Comparison of ENCODE assay signal across 22 cellular contexts in the genomic region with DNA sequence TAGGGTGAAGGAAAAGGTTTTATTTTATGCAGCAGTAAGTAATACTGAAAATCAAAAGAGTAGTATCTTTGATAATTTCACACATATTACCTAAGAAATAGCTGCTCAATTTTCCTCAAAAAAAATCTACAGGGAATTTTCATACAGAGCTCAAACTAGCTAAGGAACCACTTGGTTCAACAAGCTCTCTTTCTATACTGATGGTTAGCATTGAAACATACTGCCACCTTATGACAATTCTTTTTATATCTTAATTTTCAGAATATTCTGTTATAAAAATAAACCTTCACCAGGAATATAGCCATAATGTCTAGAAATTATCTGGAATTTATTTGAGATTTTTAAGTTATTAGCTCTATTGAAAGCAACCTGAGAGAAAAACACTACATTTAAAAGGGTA.
DNase-seq lines count a peak whose midpoint lies in the region; ATAC-seq and TF ChIP-seq lines count a peak whose summit lies in the region.
"Had no signal": no experiment of that assay in that cellular context is flagged by ENCODE, and none has a peak within 500 bp of the region (broad histone marks: within the 10 kb centered on the region; RNA-seq: fewer than 3 reads in every experiment).

No MANE protein-coding gene starts in this region.

- H3K27me3 Mint-ChIP-seq in HFFc6 (ENCODE audit: insufficient read depth) (no peaks in the 10 kb centered on the region), Caco-2 (ENCODE audit: insufficient read depth, unreplicated experiment) (no peaks in the 10 kb centered on the region)
- H3K27me3 Mint-ChIP-seq: stimulated activated memory B cell treated with anti-CD40 and anti-IgM and Interleukin-4, amounts not matched to agents 10 μg/mL and 1 μg/mL and 100 μg/mL, for 72 hours had no signal

- TF ChIP-seq POLR2A in uterus (IDR thresholded peaks at IDR 0.05), result no peak

- POLR2A ChIA-PET in Caco-2 (lab: Charles Lee), result no interaction called here

- H3K4me3 ChIP-seq in AG09309 (ENCODE audit: control insufficient read depth, low read depth, low read length) (no peak overlapping the region), uterus (no peak overlapping the region), Caco-2 (ENCODE audit: low read depth, low read length) (no peak overlapping the region)
- H3K4me3 ChIP-seq: SJSA1, thoracic aorta had no signal

- H3K4me3 Mint-ChIP-seq in HFFc6, result no peak overlapping the region
- no peak overlapping the region for H3K4me3 Mint-ChIP-seq in Caco-2 (ENCODE audit: unreplicated experiment)
- H3K4me3 Mint-ChIP-seq: CD8-positive, alpha-beta T cell; immature natural killer cell; nephron progenitor cell; stimulated activated memory B cell treated with anti-CD40 and anti-IgM and Interleukin-4, amounts not matched to agents 10 μg/mL and 1 μg/mL and 100 μg/mL, for 72 hours had no signal

- no TSS peak for BruUV-seq in Caco-2 (replicated peaks; lab: Mats Ljungman, UMichigan)

- DNase-seq in AG09309 (ENCODE audit: low read depth), result no peak
- no peak for DNase-seq in HFFc6
- DNase-seq in fibroblast of peridontal ligament (ENCODE audit: extremely low read depth), result peak; percentile 50
- no peak for DNase-seq in uterus
- DNase-seq in SW480 (ENCODE audit: low spot score), result no peak
- no peak for DNase-seq in Caco-2
- DNase-seq: activated CD4-positive, alpha-beta T cell treated with anti-CD3 and anti-CD28 coated beads, Interleukin-2, amount 50 U/mL, for 4 hours; activated CD8-positive, alpha-beta memory T cell treated with anti-CD3 and anti-CD28 coated beads, Interleukin-2, amount 50 U/mL, for 48 hours; CD8-positive, alpha-beta T cell; central memory CD4-positive, alpha-beta T cell; DND-41; immature natural killer cell; NCI-H1417 treated with DMSO at 0.1 percent for 48 hours; NCI-H82; nephron progenitor cell had no signal

- H3K9me3 ChIP-seq in uterus (no peaks in the 10 kb centered on the region), Caco-2 (no peaks in the 10 kb centered on the region)
- H3K9me3 ChIP-seq: SJSA1, thoracic aorta had no signal

- H3K4me1 ChIP-seq in uterus, result no peaks in the 10 kb centered on the region
- H3K4me1 ChIP-seq in Caco-2, result no peaks in the 10 kb centered on the region
- H3K4me1 ChIP-seq: SJSA1 had no signal

- H3K36me3 Mint-ChIP-seq in HFFc6 (ENCODE audit: low read depth) (peaks cover 20% of the 10 kb centered on the region), Caco-2 (ENCODE audit: insufficient read depth, unreplicated experiment) (no peaks in the 10 kb centered on the region)

- no peak for ATAC-seq in HG03108 (IDR thresholded peaks at IDR 0.05; ENCODE audit: unreplicated experiment)
- ATAC-seq: CD8-positive, alpha-beta T cell; HepG2; Panc1; stimulated activated memory B cell treated with anti-CD40 and anti-IgM and Interleukin-4, amounts not matched to agents 10 μg/mL and 1 μg/mL and 100 μg/mL, for 72 hours had no signal

- no peak overlapping the region for H3K27ac ChIP-seq in VCaP
- H3K27ac ChIP-seq in uterus, result no peak overlapping the region
- H3K27ac ChIP-seq: SJSA1, thoracic aorta had no signal

- intact Hi-C loops in uterus (cut with DNase I; ENCODE audit: low total_unique reads), result no loop called here
- intact Hi-C loops in Caco-2 (cut with micrococcal nuclease; ENCODE audit: unreplicated experiment), result no loop called here

- no peaks in the 10 kb centered on the region for H3K9me3 Mint-ChIP-seq in HFFc6
- H3K9me3 Mint-ChIP-seq in Caco-2 (ENCODE audit: unreplicated experiment), result no peaks in the 10 kb centered on the region
- H3K9me3 Mint-ChIP-seq: CD8-positive, alpha-beta T cell; immature natural killer cell had no signal

- H3K4me1 Mint-ChIP-seq in HFFc6 (ENCODE audit: low read depth) (peaks cover 13% of the 10 kb centered on the region), Caco-2 (ENCODE audit: low read depth, unreplicated experiment) (no peaks in the 10 kb centered on the region)
- H3K4me1 Mint-ChIP-seq: nephron progenitor cell had no signal

- H3K36me3 ChIP-seq in uterus (no peaks in the 10 kb centered on the region), Caco-2 (ENCODE audit: control insufficient read depth, insufficient read depth, low read length) (no peaks in the 10 kb centered on the region)
- H3K36me3 ChIP-seq: thoracic aorta had no signal

- CTCF ChIA-PET in Caco-2 (lab: Charles Lee), result no interaction called here

- TF ChIP-seq CTCF in AG09309 (IDR thresholded peaks at IDR 0.05; ENCODE audit: control insufficient read depth, insufficient read depth, low read depth, low read length, missing control alignments) (peak; percentile 18), HFFc6 (IDR thresholded peaks at IDR 0.05) (peak; percentile 35; the same call in 1 of the 2 replicates), VCaP (conservative IDR thresholded peaks at IDR 0.05) (peak; percentile 36), uterus (IDR thresholded peaks at IDR 0.05) (no peak), Caco-2 (IDR thresholded peaks at IDR 0.05; ENCODE audit: insufficient read depth in 1 of 2, low read depth in 1 of 2, low read length in 1 of 2, severe bottlenecking in 1 of 2, unreplicated experiment in 1 of 2) (no peak)

- H3K27me3 ChIP-seq in uterus, result no peaks in the 10 kb centered on the region
- H3K27me3 ChIP-seq in Caco-2 (replicated peaks; ENCODE audit: control insufficient read depth, insufficient read depth, low read length), result no peaks in the 10 kb centered on the region
- H3K27me3 ChIP-seq: SJSA1 had no signal

- H3K27ac Mint-ChIP-seq in HFFc6 (no peak overlapping the region), Caco-2 (ENCODE audit: unreplicated experiment) (no peak overlapping the region)
- H3K27ac Mint-ChIP-seq: CD8-positive, alpha-beta T cell; immature natural killer cell; nephron progenitor cell; stimulated activated memory B cell treated with anti-CD40 and anti-IgM and Interleukin-4, amounts not matched to agents 10 μg/mL and 1 μg/mL and 100 μg/mL, for 72 hours had no signal

Comparison
In these comparisons a context has a peak if more than half of its experiments do, and no peak if none do; other contexts are left out.
1. CTCF ChIP-seq: peak in AG09309 (single experiment), HFFc6 (single experiment) and VCaP (single experiment); none in uterus (0 of 4) and Caco-2 (0 of 2).